ENCODE assay signal across 22 cellular contexts in genomic region chr17:61394630-61395408, GRCh38. TPM values are rescaled to one million over a fixed set of nuclear protein-coding genes. Genes with fewer than 3 reads are reported as not detected.
A peak's percentile ranks its signal among the peaks of the same experiment; 100 is the strongest.
DNase-seq lines count a peak whose midpoint lies in the region; ATAC-seq, FAIRE-seq and TF ChIP-seq lines count a peak whose summit lies in the region.
"Had no signal": no experiment of that assay in that cellular context is flagged by ENCODE, and none has a peak within 500 bp of the region (broad histone marks: within the 10 kb centered on the region; RNA-seq: fewer than 3 reads in every experiment).

No MANE protein-coding gene starts in this region.

- DNase-seq in Right ventricle myocardium inferior (ENCODE audit: missing footprints) (peak; percentile 53), right atrium auricular region (ENCODE audit: low spot score) (no peak), astrocyte (ENCODE audit: low read depth) (no peak), mesenchymal stem cell (no peak), CD14-positive monocyte (ENCODE audit: low spot score) (no peak)
- DNase-seq: COR-L47; effector memory CD4-positive, alpha-beta T cell; GF-D8; KG1; naive thymus-derived CD4-positive, alpha-beta T cell; NCI-H1436; stimulated activated CD4-positive, alpha-beta T cell treated with anti-CD3 and anti-CD28 coated beads, Interleukin-4, amount 100 ng/mL, for 1 hour; T-helper 17 cell had no signal

- peaks cover 16% of the 10 kb centered on the region for H3K79me2 ChIP-seq in astrocyte (ENCODE audit: insufficient read depth, low read length)

- FAIRE-seq in astrocyte (lab: Jason Lieb, UNC) = no peak
- FAIRE-seq: frontal cortex, GM18507, RCC 7860 had no signal

- peak overlapping the region in 1 of 2 donors; percentile 61 for H3K4me3 ChIP-seq in right atrium auricular region
- H3K4me3 ChIP-seq in astrocyte (ENCODE audit: insufficient read depth, low read depth, low read length) = no peak overlapping the region
- no peak overlapping the region for H3K4me3 ChIP-seq in mesenchymal stem cell (ENCODE audit: insufficient read depth in 1 of 2, low read depth in 1 of 2, low read length in 2 of 2)
- H3K4me3 ChIP-seq in urinary bladder (ENCODE audit: low read depth, low read length) = no peak overlapping the region
- H3K4me3 ChIP-seq: GM23248 had no signal

- H3K4ac ChIP-seq in mesenchymal stem cell (ENCODE audit: low read depth in 1 of 2, low read length in 2 of 2) = peak overlapping the region; percentile 43 to 59

- H3K18ac ChIP-seq in mesenchymal stem cell (ENCODE audit: low read depth in 1 of 2, low read length in 2 of 2) = peak overlapping the region; percentile 65 to 77

- ATAC-seq in Right ventricle myocardium inferior = no peak
- ATAC-seq in HG03159 (IDR thresholded peaks at IDR 0.05; ENCODE audit: unreplicated experiment) = no peak
- no peak for ATAC-seq in GM18502 (IDR thresholded peaks at IDR 0.05; ENCODE audit: poor library complexity, unreplicated experiment)
- ATAC-seq: naive thymus-derived CD4-positive, alpha-beta T cell; T-helper 17 cell had no signal

- H4K91ac ChIP-seq in mesenchymal stem cell (ENCODE audit: low read length) = peak overlapping the region; percentile 16

- intact Hi-C loops in Right ventricle myocardium inferior (cut with DNase I) (loop anchor here (5.0 to 10.0 kb wide), 3 partner anchors 68 to 388 kb away; no protein-coding TSS in a partner anchor), CD14-positive monocyte (cut with micrococcal nuclease) (loop anchor here (5.0 to 10.0 kb wide), 4 partner anchors 390 to 673 kb away; no protein-coding TSS in a partner anchor)

- peak overlapping the region; percentile 34 for H2BK15ac ChIP-seq in mesenchymal stem cell (ENCODE audit: low read depth, poor library complexity, severe bottlenecking)

- H3K36me3 Mint-ChIP-seq in astrocyte (ENCODE audit: low read depth, unreplicated experiment) (peaks cover 4% of the 10 kb centered on the region), CD14-positive monocyte (peaks cover 5 to 15% of the 10 kb centered on the region in 2 donors)

- H3K4me2 ChIP-seq in astrocyte (ENCODE audit: low read length) = no peak overlapping the region
- no peak overlapping the region for H3K4me2 ChIP-seq in mesenchymal stem cell (ENCODE audit: low read length, poor library complexity, severe bottlenecking)

- H4K8ac ChIP-seq in mesenchymal stem cell (ENCODE audit: low read length) = no peak overlapping the region

- no peak overlapping the region for H3K9ac ChIP-seq in astrocyte (ENCODE audit: low read length)
- H3K9ac ChIP-seq in mesenchymal stem cell (ENCODE audit: low read length) = no peak overlapping the region
- H3K9ac ChIP-seq: GM23248 had no signal

- H3K4me1 ChIP-seq in right atrium auricular region (peaks cover 0 to 46% of the 10 kb centered on the region in 2 donors), astrocyte (ENCODE audit: insufficient read depth, low read length) (peaks cover 14% of the 10 kb centered on the region), mesenchymal stem cell (ENCODE audit: control insufficient read depth, insufficient read depth, low read depth, low read length) (peaks cover 36% of the 10 kb centered on the region), urinary bladder (ENCODE audit: insufficient read depth) (no peaks in the 10 kb centered on the region)

- no peaks in the 10 kb centered on the region for H3K79me1 ChIP-seq in mesenchymal stem cell (replicated peaks; ENCODE audit: low read length, poor library complexity, severe bottlenecking)

- H3K4me3 Mint-ChIP-seq in astrocyte (ENCODE audit: unreplicated experiment) (no peak overlapping the region), CD14-positive monocyte (peak overlapping the region in 1 of 2 donors; percentile 85)
- H3K4me3 Mint-ChIP-seq: T-helper 17 cell had no signal

- peaks cover 61% of the 10 kb centered on the region for H3K27me3 Mint-ChIP-seq in astrocyte (ENCODE audit: low read depth, unreplicated experiment)
- peaks cover 50 to 83% (median 56%) of the 10 kb centered on the region in 3 donors for H3K27me3 Mint-ChIP-seq in CD14-positive monocyte (ENCODE audit: low read depth in 3 of 3)

- H2AFZ ChIP-seq in astrocyte (ENCODE audit: low read depth, low read length) (no peak overlapping the region), mesenchymal stem cell (ENCODE audit: low read depth, low read length) (no peak overlapping the region)
- H2AFZ ChIP-seq: GM23248 had no signal

- H2BK5ac ChIP-seq in mesenchymal stem cell (ENCODE audit: low read depth, low read length, poor library complexity, severe bottlenecking) = no peak overlapping the region

- H3K9me3 Mint-ChIP-seq in astrocyte (ENCODE audit: unreplicated experiment) (peaks cover 30% of the 10 kb centered on the region), CD14-positive monocyte (peaks cover 0 to 16% (median 7%) of the 10 kb centered on the region in 7 donors)
- H3K9me3 Mint-ChIP-seq: activated T-helper 2 cell treated with anti-CD3 and anti-CD28 coated beads, Interferon-gamma antibody, Interleukin-2, Interleukin-4, amounts not matched to agents 10 μg/mL and 5 μg/mL and 100 μg/mL, durations not matched to agents 14 hours and 24 hours and 36 hours had no signal

- WGBS in mesenchymal stem cell = 81% methylated on average over 10 of the region's 10 CpGs
- 72% methylated on average over 10 of the region's 10 CpGs for WGBS in urinary bladder

- no peak overlapping the region for H2AK5ac ChIP-seq in mesenchymal stem cell (ENCODE audit: low read length, severe bottlenecking)

- H3K27ac ChIP-seq in right atrium auricular region (peak overlapping the region in 1 of 2 donors; percentile 68), astrocyte (ENCODE audit: low read depth, low read length) (no peak overlapping the region), mesenchymal stem cell (ENCODE audit: low read length, poor library complexity, severe bottlenecking) (no peak overlapping the region), urinary bladder (ENCODE audit: low read depth) (peak overlapping the region; percentile 57)
- H3K27ac ChIP-seq: GM23248 had no signal

- peak overlapping the region; percentile 31 to 57 for H2BK12ac ChIP-seq in mesenchymal stem cell (ENCODE audit: low read length in 2 of 2)

- H3K27ac Mint-ChIP-seq in astrocyte (ENCODE audit: unreplicated experiment) (peak overlapping the region; percentile 19), CD14-positive monocyte (no peak overlapping the region)
- H3K27ac Mint-ChIP-seq: activated T-helper 2 cell treated with anti-CD3 and anti-CD28 coated beads, Interferon-gamma antibody, Interleukin-2, Interleukin-4, amounts not matched to agents 10 μg/mL and 5 μg/mL and 100 μg/mL, durations not matched to agents 14 hours and 24 hours and 36 hours; T-helper 17 cell had no signal

- H3K14ac ChIP-seq in mesenchymal stem cell (ENCODE audit: low read length in 2 of 2) = no peak overlapping the region

- H3K36me3 ChIP-seq in right atrium auricular region (no peaks in the 10 kb centered on the region), astrocyte (ENCODE audit: insufficient read depth, low read length) (no peaks in the 10 kb centered on the region), mesenchymal stem cell (ENCODE audit: control insufficient read depth in 1 of 2, insufficient read depth in 2 of 2, low read depth in 1 of 2, low read length in 2 of 2) (no peaks in the 10 kb centered on the region), urinary bladder (ENCODE audit: insufficient read depth) (no peaks in the 10 kb centered on the region)

- H2BK120ac ChIP-seq in mesenchymal stem cell (ENCODE audit: low read depth, low read length) = no peak overlapping the region

- H3K23ac ChIP-seq in mesenchymal stem cell (ENCODE audit: low read length in 2 of 2) = no peak overlapping the region

- H3K27me3 ChIP-seq in right atrium auricular region (peaks cover 20 to 34% of the 10 kb centered on the region in 2 donors), astrocyte (ENCODE audit: insufficient read depth, low read length) (peaks cover 23% of the 10 kb centered on the region), mesenchymal stem cell (ENCODE audit: control insufficient read depth in 1 of 2, insufficient read depth in 1 of 2, low read length in 2 of 2) (peaks cover 0 to 51% of the 10 kb centered on the region in 2 experiments)

- no peak for TF ChIP-seq CTCF in right atrium auricular region (IDR thresholded peaks at IDR 0.05)
- TF ChIP-seq CTCF in astrocyte (IDR thresholded peaks at IDR 0.05; ENCODE audit: insufficient read depth, low read depth, low read length) = no peak
- TF ChIP-seq CTCF in CD14-positive monocyte (IDR thresholded peaks at IDR 0.05) = no peak

- H3K4me1 Mint-ChIP-seq in astrocyte (ENCODE audit: low read depth, unreplicated experiment) = peaks cover 4% of the 10 kb centered on the region
- H3K4me1 Mint-ChIP-seq in CD14-positive monocyte = peaks cover 15% of the 10 kb centered on the region

- H3K9me3 ChIP-seq in right atrium auricular region (no peaks in the 10 kb centered on the region), astrocyte (ENCODE audit: insufficient read depth, low read depth, low read length) (no peaks in the 10 kb centered on the region), mesenchymal stem cell (ENCODE audit: control insufficient read depth, low read length) (no peaks in the 10 kb centered on the region)

- no peaks in the 10 kb centered on the region for H4K20me1 ChIP-seq in astrocyte (ENCODE audit: insufficient read depth, low read length)

RNA-seq across cellular contexts. Expression of gene TBX2, which starts 4.8 kb away (rescaled TPM):
- total RNA-seq in Right ventricle myocardium inferior (12.1 TPM), right atrium auricular region (1 to 10 TPM; 4.3 to 6.9 TPM), astrocyte (0.50 and 0.53 TPM in 2 replicates), urinary bladder (26.4 TPM)
- polyA plus RNA-seq in mesenchymal stem cell (2013, experiment 1 of 2) = 118 TPM
- 123 TPM for polyA plus RNA-seq in mesenchymal stem cell (2013, experiment 2 of 2)
- polyA plus RNA-seq in urinary bladder (56.3 TPM), CD14-positive monocyte (not detected)
- total RNA-seq: naive thymus-derived CD4-positive, alpha-beta T cell had no signal
- polyA plus RNA-seq: naive thymus-derived CD4-positive, alpha-beta T cell had no signal

RNA-seq across cellular contexts. Expression of gene TBX4, which starts 57.4 kb away (rescaled TPM):
- total RNA-seq in Right ventricle myocardium inferior (not detected), right atrium auricular region (not detected), astrocyte (0.14 TPM in 1 of 2 replicates, not detected in the other), urinary bladder (9.8 TPM)
- not detected for polyA plus RNA-seq in mesenchymal stem cell (2013, experiment 1 of 2)
- not detected for polyA plus RNA-seq in mesenchymal stem cell (2013, experiment 2 of 2)
- polyA plus RNA-seq in urinary bladder (13.0 TPM), CD14-positive monocyte (not detected)
- total RNA-seq: activated T-helper 2 cell treated with anti-CD3 and anti-CD28 coated beads, Interferon-gamma antibody, Interleukin-2, Interleukin-4, amounts not matched to agents 10 μg/mL and 5 μg/mL and 100 μg/mL, durations not matched to agents 14 hours and 24 hours and 36 hours; frontal cortex; GM23248; kidney epithelial cell; naive thymus-derived CD4-positive, alpha-beta T cell; T-helper 17 cell had no signal
- polyA plus RNA-seq: GM23248; naive thymus-derived CD4-positive, alpha-beta T cell had no signal
